22 cellular contexts compared by ENCODE assay signal in genomic region chr5:150177721-150178120, GRCh38. TPM values are rescaled to one million over a fixed set of nuclear protein-coding genes. Genes with fewer than 3 reads are reported as not detected.
DNase-seq lines count a peak whose midpoint lies in the region; ATAC-seq, FAIRE-seq and TF ChIP-seq lines count a peak whose summit lies in the region.
"Had no signal": no experiment of that assay in that cellular context is flagged by ENCODE, and none has a peak within 500 bp of the region (broad histone marks: within the 10 kb centered on the region; RNA-seq: fewer than 3 reads in every experiment).

No MANE protein-coding gene starts in this region.

- H3K79me1 ChIP-seq in IMR-90 (ENCODE audit: low read depth in 1 of 2, low read length in 2 of 2) = no peaks in the 10 kb centered on the region

- H3K56ac ChIP-seq in IMR-90 (ENCODE audit: extremely low read depth, insufficient read depth, low read length) = no peak overlapping the region

- no peak for TF ChIP-seq CTCF in IMR-90 (conservative IDR thresholded peaks at IDR 0.05; ENCODE audit: low read depth, low read length)
- TF ChIP-seq CTCF in colonic mucosa (IDR thresholded peaks at IDR 0.05) = no peak
- no peak for TF ChIP-seq CTCF in neural crest cell (conservative IDR thresholded peaks at IDR 0.05)
- no peak for TF ChIP-seq CTCF in tibial artery (IDR thresholded peaks at IDR 0.05)
- TF ChIP-seq CTCF in prostate gland (IDR thresholded peaks at IDR 0.05) = no peak
- no peak for TF ChIP-seq CTCF in D721Med (IDR thresholded peaks at IDR 0.05; ENCODE audit: insufficient read depth, missing control alignments)

- DNase-seq in IMR-90 (no peak), colonic mucosa (no peak), neural crest cell (ENCODE audit: low read depth, low spot score) (no peak), tibial artery (no peak), prostate gland (ENCODE audit: low spot score) (no peak), D721Med (ENCODE audit: insufficient read length, low spot score) (no peak), SHP77 treated with DMSO at 0.1 percent for 48 hours (lab: John Stamatoyannopoulos, UW) (no peak)
- DNase-seq: 8988T; CD4-positive, alpha-beta memory T cell; DMS79 treated with DMSO at 0.1 percent for 48 hours; GOT3; H7 had no signal

- no peak for TF ChIP-seq RAD21 in IMR-90 (IDR thresholded peaks at IDR 0.05; ENCODE audit: low read length)

- ATAC-seq in IMR-90 (ENCODE audit: low read depth) (no peak), HG03135 (IDR thresholded peaks at IDR 0.05; ENCODE audit: unreplicated experiment) (no peak)
- ATAC-seq: HCT116 had no signal

- no peak overlapping the region for H3K23ac ChIP-seq in IMR-90 (ENCODE audit: low read depth, low read length)

- H3K27ac Mint-ChIP-seq in neural crest cell (ENCODE audit: unreplicated experiment) = peak overlapping the region; percentile 19
- H3K27ac Mint-ChIP-seq: CD14-positive monocyte; CD4-positive, alpha-beta memory T cell had no signal

- H2BK15ac ChIP-seq in IMR-90 (ENCODE audit: low read depth, low read length) = no peak overlapping the region

- H3K4me2 ChIP-seq in IMR-90 (ENCODE audit: low read depth, low read length) = no peak overlapping the region
- H3K4me2 ChIP-seq: BLaER1 had no signal

- H3K9me3 ChIP-seq in IMR-90 (ENCODE audit: control insufficient read depth, insufficient read depth, low read length) (no peaks in the 10 kb centered on the region), colonic mucosa (no peaks in the 10 kb centered on the region), tibial artery (no peaks in the 10 kb centered on the region), prostate gland (no peaks in the 10 kb centered on the region)
- H3K9me3 ChIP-seq: BLaER1 had no signal

- intact Hi-C loops in IMR-90 (cut with micrococcal nuclease) (no loop called here), colonic mucosa (cut with DNase I) (no loop called here), tibial artery (cut with DNase I; ENCODE audit: low total_unique reads) (no loop called here), prostate gland (cut with DNase I) (no loop called here)

- H3K27me3 Mint-ChIP-seq in neural crest cell (ENCODE audit: low read depth) = peaks cover 6% of the 10 kb centered on the region

- in situ Hi-C loops in IMR-90 (cut with MboI; ENCODE audit: low sequenced_read_pairs) = no loop called here

- no peak overlapping the region for H2AK9ac ChIP-seq in IMR-90 (replicated peaks; ENCODE audit: low read depth, low read length, poor library complexity)

- H3K14ac ChIP-seq in IMR-90 (replicated peaks; ENCODE audit: low read depth, low read length) = no peak overlapping the region

- no TSS peak for BruUV-seq in IMR-90 (replicated peaks; lab: Mats Ljungman, UMichigan)

- H4K91ac ChIP-seq in IMR-90 (ENCODE audit: insufficient read depth, low read depth, low read length) = no peak overlapping the region

- no peak overlapping the region for H3K18ac ChIP-seq in IMR-90 (ENCODE audit: low read depth, low read length)

- H3K4me1 ChIP-seq in IMR-90 (ENCODE audit: control insufficient read depth, insufficient read depth, low read length) (peaks cover 6% of the 10 kb centered on the region), colonic mucosa (peaks cover 36% of the 10 kb centered on the region), tibial artery (peaks cover 8 to 67% (median 52%) of the 10 kb centered on the region in 4 donors), prostate gland (replicated peaks) (no peaks in the 10 kb centered on the region)

- H2BK5ac ChIP-seq in IMR-90 (ENCODE audit: low read depth, low read length, poor library complexity, severe bottlenecking) = no peak overlapping the region

- H4K5ac ChIP-seq in IMR-90 (ENCODE audit: low read depth, low read length) = no peak overlapping the region

- peak overlapping the region; percentile 20; the same call in 1 of the 2 replicates for H2AK5ac ChIP-seq in IMR-90 (ENCODE audit: low read depth, low read length)

- CTCF ChIA-PET in IMR-90 (lab: Yijun Ruan, JAX) = interaction anchor here (1.8 kb wide), 1 partner anchor 29 kb away, joined by 5 read pairs; no protein-coding TSS in a partner anchor

- H4K8ac ChIP-seq in IMR-90 (ENCODE audit: low read depth in 2 of 2, low read length in 2 of 2) = no peak overlapping the region

- H3K27me3 ChIP-seq in IMR-90 (ENCODE audit: control insufficient read depth, insufficient read depth, low read length) (peaks cover 15% of the 10 kb centered on the region), colonic mucosa (no peaks in the 10 kb centered on the region), tibial artery (no peaks in the 10 kb centered on the region), prostate gland (replicated peaks; ENCODE audit: insufficient read depth) (no peaks in the 10 kb centered on the region)
- H3K27me3 ChIP-seq: BLaER1 had no signal

- dilution Hi-C loops in IMR-90 (cut with HindIII; ENCODE audit: low sequenced_read_pairs, unreplicated experiment) = no loop called here

- H2AFZ ChIP-seq in IMR-90 (replicated peaks; ENCODE audit: low read length, poor library complexity) = no peak overlapping the region

- no CpG with 5 or more reads among the region's 4 CpGs for WGBS in IMR-90 (ENCODE audit: extremely low coverage in 2 of 2, insufficient read length in 1 of 2), 2 experiments
- 58% methylated on average over 4 of the region's 4 CpGs for WGBS in prostate gland

- H2BK20ac ChIP-seq in IMR-90 (ENCODE audit: low read depth, low read length) = peak overlapping the region; percentile 12; the same call in 1 of the 2 replicates

- H3K9ac ChIP-seq in IMR-90 (ENCODE audit: low read depth, low read length) (no peak overlapping the region), colonic mucosa (ENCODE audit: low read depth in 2 of 2, low read length in 2 of 2) (peak overlapping the region; percentile 5 to 74)
- H3K9ac ChIP-seq: BLaER1 had no signal

- H3K4me3 ChIP-seq in IMR-90 (ENCODE audit: insufficient read depth, low read depth, low read length) (no peak overlapping the region), colonic mucosa (no peak overlapping the region), tibial artery (no peak overlapping the region), prostate gland (no peak overlapping the region)
- H3K4me3 ChIP-seq: BLaER1, GM12878 had no signal

- H3K36me3 ChIP-seq in IMR-90 (ENCODE audit: control insufficient read depth, insufficient read depth, low read length) (no peaks in the 10 kb centered on the region), colonic mucosa (no peaks in the 10 kb centered on the region), tibial artery (no peaks in the 10 kb centered on the region), prostate gland (no peaks in the 10 kb centered on the region)
- H3K36me3 ChIP-seq: BLaER1 had no signal

- no peak for FAIRE-seq in D721Med (lab: Jason Lieb, UNC)
- FAIRE-seq: GM12878 had no signal

- no peak overlapping the region for H3K4me3 Mint-ChIP-seq in neural crest cell
- H3K4me3 Mint-ChIP-seq: CD14-positive monocyte; CD4-positive, alpha-beta memory T cell had no signal

- H3K9me3 Mint-ChIP-seq in neural crest cell = no peaks in the 10 kb centered on the region
- H3K9me3 Mint-ChIP-seq: CD4-positive, alpha-beta memory T cell had no signal

- peaks cover 5% of the 10 kb centered on the region for H3K4me1 Mint-ChIP-seq in neural crest cell
- H3K4me1 Mint-ChIP-seq: CD4-positive, alpha-beta memory T cell had no signal

- peak overlapping the region; percentile 11 for H2BK120ac ChIP-seq in IMR-90 (ENCODE audit: low read depth, low read length)

- no peaks in the 10 kb centered on the region; the same call in 1 of the 2 replicates for H4K20me1 ChIP-seq in IMR-90 (ENCODE audit: insufficient read depth, low read length)
- H4K20me1 ChIP-seq: BLaER1 had no signal

- peaks cover 15% of the 10 kb centered on the region; the same call in 1 of the 2 replicates for H3K9me1 ChIP-seq in IMR-90 (ENCODE audit: insufficient read depth, low read length)

- peak overlapping the region; percentile 8; the same call in 1 of the 2 replicates for H3K4ac ChIP-seq in IMR-90 (ENCODE audit: low read depth, low read length)

- H3K27ac ChIP-seq in IMR-90 (ENCODE audit: insufficient read depth, low read length) = no peak overlapping the region
- peak overlapping the region; percentile 91 for H3K27ac ChIP-seq in colonic mucosa
- H3K27ac ChIP-seq in tibial artery = peak overlapping the region; percentile 93 to 96
- peak overlapping the region in 1 of 2 donors; percentile 3 for H3K27ac ChIP-seq in prostate gland
- H3K27ac ChIP-seq: BLaER1, HL-60 had no signal

- no peak for TF ChIP-seq POLR2A in IMR-90 (IDR thresholded peaks at IDR 0.05; ENCODE audit: low read depth, low read length)
- no peak for TF ChIP-seq POLR2A in prostate gland (IDR thresholded peaks at IDR 0.05)

- POLR2A ChIA-PET in IMR-90 (lab: Charles Lee; ENCODE audit: unreplicated experiment) = no interaction called here

- H3K36me3 Mint-ChIP-seq in neural crest cell (ENCODE audit: low read depth) = no peaks in the 10 kb centered on the region
- H3K36me3 Mint-ChIP-seq: CD14-positive monocyte; CD4-positive, alpha-beta memory T cell had no signal

TF ChIP-seq in IMR-90, 13 proteins besides CTCF, POLR2A, EP300 and RAD21 (continues in another document):
- TF ChIP-seq MAFK (IDR thresholded peaks at IDR 0.05; ENCODE audit: low read depth, low read length) (no peak), FOS (IDR thresholded peaks at IDR 0.05; ENCODE audit: low read depth, low read length) (no peak), MXI1 (IDR thresholded peaks at IDR 0.05; ENCODE audit: borderline replicate concordance, low read depth, low read length) (no peak), CHD1 (IDR thresholded peaks at IDR 0.05; ENCODE audit: low read depth, low read length) (no peak)

RNA-seq across cellular contexts. Expression of gene CDX1, which starts 11.1 kb away (rescaled TPM):
- total RNA-seq in IMR-90 (2012; rRNA removed) (0.18 TPM in 1 of 2 replicates, not detected in the other), colonic mucosa (100 to 1,000 TPM; 299 to 498 TPM), neural crest cell (not detected in 2 replicates), prostate gland (1 to 10 TPM in 1 of 2 donors, not detected in 1; 3.2 TPM)
- 0.22 and 0.24 TPM in 2 replicates for polyA plus RNA-seq in IMR-90 (2012; rRNA removed)
- polyA plus RNA-seq in IMR-90 (2012; cell fraction: cytosol; rRNA removed) = 0.22 and 0.56 TPM in 2 replicates
- 0.28 and 0.41 TPM in 2 replicates for polyA plus RNA-seq in IMR-90 (2012; cell fraction: nucleus; rRNA removed; ENCODE audit: low replicate concordance)
- total RNA-seq: A673; CD4-positive, alpha-beta memory T cell; G401; GM12878; HT1080 had no signal
- polyA plus RNA-seq: CD14-positive monocyte; CD4-positive, alpha-beta memory T cell; GM12878 had no signal

RNA-seq across cellular contexts. Expression of gene SLC6A7, which starts 12.1 kb away (rescaled TPM):
- total RNA-seq in IMR-90 (2012; rRNA removed) (under 0.01 TPM in 1 of 2 replicates, not detected in the other), colonic mucosa (10 to 100 TPM in 1 of 2 donors, 1 to 10 TPM in 1; 5.0 to 24.9 TPM), neural crest cell (not detected in 2 replicates), prostate gland (not detected)
- polyA plus RNA-seq in IMR-90 (2012; rRNA removed) = not detected in 2 replicates
- 0.01 TPM in 1 of 2 replicates, not detected in the other for polyA plus RNA-seq in IMR-90 (2012; cell fraction: cytosol; rRNA removed)
- 0.08 and 0.16 TPM in 2 replicates for polyA plus RNA-seq in IMR-90 (2012; cell fraction: nucleus; rRNA removed; ENCODE audit: low replicate concordance)
- total RNA-seq: A673; CD4-positive, alpha-beta memory T cell; G401; H7; HT1080 had no signal
- polyA plus RNA-seq: AG04450; CD14-positive monocyte; CD4-positive, alpha-beta memory T cell had no signal

RNA-seq across cellular contexts. Expression of gene PDGFRB, which starts 22.1 kb away (rescaled TPM):
- total RNA-seq in IMR-90 (2012; rRNA removed) = 81.9 and 108 TPM in 2 replicates
- 122 and 124 TPM in 2 replicates for polyA plus RNA-seq in IMR-90 (2012; rRNA removed)
- 69.9 and 116 TPM in 2 replicates for polyA plus RNA-seq in IMR-90 (2012; cell fraction: cytosol; rRNA removed)
- 238 and 330 TPM in 2 replicates for polyA plus RNA-seq in IMR-90 (2012; cell fraction: nucleus; rRNA removed; ENCODE audit: low replicate concordance)
- 10 to 100 TPM in 1 of 2 donors, 1 to 10 TPM in 1; 8.6 to 18.1 TPM for total RNA-seq in colonic mucosa
- total RNA-seq in neural crest cell = 10.8 and 15.3 TPM in 2 replicates
- 100 to 1,000 TPM in 1 of 2 donors, 10 to 100 TPM in 1; 14.5 to 161 TPM for total RNA-seq in prostate gland
- total RNA-seq: CD4-positive, alpha-beta memory T cell had no signal
- polyA plus RNA-seq: CD4-positive, alpha-beta memory T cell had no signal

Comparison
In these comparisons a context has a peak if more than half of its experiments do, and no peak if none do; other contexts are left out.
1. RNA of gene CDX1, which starts 11.1 kb away (total RNA-seq): 299 to 498 TPM in colonic mucosa; 3.2 TPM in prostate gland, 0.18 TPM in IMR-90 and not detected in neural crest cell; every median in the first group is over 10 times any median in the second.